11 cellular contexts compared by ENCODE assay signal in genomic region chr9:16213781-16214515, GRCh38.
DNase-seq lines count a peak whose midpoint lies in the region; ATAC-seq and TF ChIP-seq lines count a peak whose summit lies in the region.
"Had no signal": no experiment of that assay in that cellular context is flagged by ENCODE, and none has a peak within 500 bp of the region (broad histone marks: within the 10 kb centered on the region; RNA-seq: fewer than 3 reads in every experiment).

No MANE protein-coding gene starts in this region.

- POLR2A ChIA-PET in AG04450 (lab: Yijun Ruan, JAX) (interaction anchor here (0.5 to 1.4 kb wide), 4 partner anchors 11 to 200 kb away, joined by 3 to 23 read pairs (median 4); no protein-coding TSS in a partner anchor), RWPE1 (lab: Yijun Ruan, JAX; ENCODE audit: low non-redundant PET) (no interaction called here), HEK293T (lab: Yijun Ruan, JAX) (no interaction called here)

- peaks cover 3% of the 10 kb centered on the region for H3K27me3 ChIP-seq in AG04450 (ENCODE audit: control insufficient read depth, insufficient read depth, low read length)
- H3K27me3 ChIP-seq: breast epithelium had no signal

- peak overlapping the region; percentile 75 for H3K27ac ChIP-seq in AG04450 (ENCODE audit: low read depth, low read length)
- peak overlapping the region; percentile 42 for H3K27ac ChIP-seq in RWPE1
- H3K27ac ChIP-seq: breast epithelium had no signal

- H3K9me3 ChIP-seq in AG04450 (ENCODE audit: control insufficient read depth, insufficient read depth, low read length), result peaks cover 4% of the 10 kb centered on the region; the same call in 1 of the 2 replicates
- H3K9me3 ChIP-seq: breast epithelium had no signal

- CTCF ChIA-PET in AG04450 (lab: Charles Lee), result interaction anchor here (0.7 to 1.1 kb wide), 2 partner anchors 10 to 41 kb away, joined by 3 read pairs; no protein-coding TSS in a partner anchor
- CTCF ChIA-PET in RWPE1 (lab: Yijun Ruan, JAX), result no interaction called here
- CTCF ChIA-PET in HEK293T (lab: Yijun Ruan, JAX), result no interaction called here

- H3K4me3 ChIP-seq in AG04450 (ENCODE audit: low read depth, low read length), result no peak overlapping the region
- H3K4me3 ChIP-seq: breast epithelium had no signal

- peak; percentile 90 for ATAC-seq in omental fat pad (ENCODE audit: low FRiP score)
- ATAC-seq in GM19395 (IDR thresholded peaks at IDR 0.05; ENCODE audit: unreplicated experiment), result no peak

- DNase-seq in AG04450 (ENCODE audit: low read depth, low spot score) (peak; percentile 95), RWPE1 (ENCODE audit: low spot score) (peak; percentile 46), fibroblast of peridontal ligament (ENCODE audit: extremely low read depth) (peak; percentile 99), omental fat pad (ENCODE audit: low spot score) (no peak), HEK293T (ENCODE audit: extremely low spot score) (no peak), NCI-H1417 (lab: John Stamatoyannopoulos, UW) (no peak), CD1c-positive myeloid dendritic cell (ENCODE audit: extremely low spot score) (no peak)
- DNase-seq: activated CD4-positive, CD25-positive, alpha-beta regulatory T cell treated with anti-CD3 and anti-CD28 coated beads, Interleukin-2, amount 50 U/mL, for 72 hours; CD4-positive, CD25-positive, alpha-beta regulatory T cell had no signal

- TF ChIP-seq CTCF in AG04450 (IDR thresholded peaks at IDR 0.05; ENCODE audit: low read depth, low read length), result no peak
- TF ChIP-seq CTCF in RWPE1 (conservative IDR thresholded peaks at IDR 0.05; ENCODE audit: low read depth), result no peak
- no peak for TF ChIP-seq CTCF in omental fat pad (IDR thresholded peaks at IDR 0.05)

TF ChIP-seq in HEK293T, 16 proteins besides CTCF, POLR2A, EP300 and RAD21:
- no peak for TF ChIP-seq NFRKB (IDR thresholded peaks at IDR 0.05)
- TF ChIP-seq FOXK2 (IDR thresholded peaks at IDR 0.05), result no peak
- no peak for TF ChIP-seq SP1 (IDR thresholded peaks at IDR 0.05)
- TF ChIP-seq ZNF384 (IDR thresholded peaks at IDR 0.05), result no peak
- no peak for TF ChIP-seq L3MBTL2 (conservative IDR thresholded peaks at IDR 0.05)
- TF ChIP-seq SUZ12 (IDR thresholded peaks at IDR 0.05), result no peak
TF ChIP-seq in HEK293T: peak in this region for 0.

Comparison
In these comparisons a context has a peak if more than half of its experiments do, and no peak if none do; other contexts are left out.
1. DNase-seq: peak in AG04450 (single experiment), RWPE1 (single experiment) and fibroblast of peridontal ligament (single experiment); none in omental fat pad (single experiment), HEK293T (single experiment), NCI-H1417 (0 of 3) and CD1c-positive myeloid dendritic cell (single experiment).